In the genomic region with DNA sequence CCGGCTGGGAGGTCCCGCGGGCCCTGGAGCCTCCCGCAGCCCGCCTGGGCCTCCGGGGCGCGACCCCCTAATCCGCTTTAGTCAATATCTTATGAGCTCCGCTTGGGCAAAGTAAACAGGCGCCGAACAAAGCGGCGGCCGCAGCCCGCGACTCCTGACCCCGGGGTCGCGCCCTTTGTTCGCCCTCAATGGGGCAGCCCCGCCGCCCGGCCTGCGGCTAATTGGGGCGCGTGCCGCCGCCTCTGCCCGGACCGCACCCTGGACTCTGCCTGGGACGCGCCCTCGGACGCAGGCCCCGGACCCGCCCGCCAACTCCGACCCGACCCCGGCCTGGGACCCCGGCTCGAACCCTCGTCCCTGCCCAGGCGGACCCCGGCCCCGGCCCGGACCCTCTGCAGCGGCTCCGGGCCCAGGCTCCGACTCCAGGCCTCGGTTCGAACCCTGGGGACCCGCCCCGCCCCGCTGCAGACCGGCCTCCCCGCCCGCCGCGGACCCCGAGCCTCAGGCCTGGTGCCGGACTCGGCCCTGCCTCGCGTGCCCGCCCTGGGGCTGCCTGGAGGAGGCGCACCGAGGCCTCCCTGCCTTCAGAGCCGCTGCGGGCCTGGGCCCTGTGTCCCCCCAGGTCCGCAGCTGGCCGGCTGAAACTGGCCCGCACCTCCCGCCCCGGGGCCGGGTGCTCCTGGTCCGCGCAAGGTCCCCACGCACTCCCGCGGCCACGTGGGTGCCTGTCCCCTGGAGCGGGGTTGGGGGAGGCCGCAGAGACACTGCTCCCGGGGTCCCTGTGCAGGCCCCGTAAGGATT, we compare ENCODE assay signal across 12 cellular contexts.
DNase-seq lines count a peak whose midpoint lies in the region; ATAC-seq, FAIRE-seq and TF ChIP-seq lines count a peak whose summit lies in the region.
"Had no signal": no experiment of that assay in that cellular context is flagged by ENCODE, and none has a peak within 500 bp of the region (broad histone marks: within the 10 kb centered on the region; RNA-seq: fewer than 3 reads in every experiment).

No MANE protein-coding gene starts in this region.

- H3K4me3 ChIP-seq in Peyer's patch, result peak overlapping the region in 2 of 4 donors; percentile 42 to 45
- H3K4me3 ChIP-seq in endothelial cell of umbilical vein (replicated peaks in 1 of 3; ENCODE audit: insufficient read depth in 1 of 3, low read depth in 1 of 3, low read length in 3 of 3), result peak overlapping the region in 2 of 3 experiments; percentile 15 to 57
- H3K4me3 ChIP-seq in right lobe of liver, result peak overlapping the region; percentile 12 to 63 (median 32)
- H3K4me3 ChIP-seq in stomach smooth muscle (ENCODE audit: low read length in 2 of 2), result no peak overlapping the region
- H3K4me3 ChIP-seq: lung had no signal

- peak overlapping the region; percentile 64 for H3K9ac ChIP-seq in endothelial cell of umbilical vein (replicated peaks; ENCODE audit: extremely low read depth, insufficient read depth, low read length)
- no peak overlapping the region for H3K9ac ChIP-seq in stomach smooth muscle (ENCODE audit: low read length in 2 of 2)

- intact Hi-C loops in endothelial cell of umbilical vein (cut with micrococcal nuclease) (loop anchor here (2.0 kb wide), 1 partner anchor 17 kb away; no protein-coding TSS in a partner anchor), right lobe of liver (cut with DNase I) (no loop called here)

- FAIRE-seq in endothelial cell of umbilical vein (lab: Jason Lieb, UNC), result no peak
- FAIRE-seq: HTR-8/SVneo had no signal

- H4K20me1 ChIP-seq in endothelial cell of umbilical vein (replicated peaks; ENCODE audit: control insufficient read depth, extremely low read depth, insufficient read depth, low read length), result no peaks in the 10 kb centered on the region

- H3K36me3 ChIP-seq in Peyer's patch (no peaks in the 10 kb centered on the region), endothelial cell of umbilical vein (ENCODE audit: control insufficient read depth in 2 of 2, extremely low read depth in 1 of 2, insufficient read depth in 2 of 2, low read length in 2 of 2) (no peaks in the 10 kb centered on the region), right lobe of liver (no peaks in the 10 kb centered on the region), stomach smooth muscle (ENCODE audit: control insufficient read depth in 2 of 2, insufficient read depth in 2 of 2, low read length in 2 of 2) (no peaks in the 10 kb centered on the region)

- peak in 2 of 3 donors; percentile 58 to 80 for DNase-seq in Peyer's patch
- DNase-seq in endothelial cell of umbilical vein (ENCODE audit: low read depth, low spot score), result no peak
- DNase-seq in right lobe of liver, result peak; percentile 65 to 85 (median 72)
- DNase-seq in cerebellum (ENCODE audit: low spot score), result no peak
- no peak for DNase-seq in stimulated activated CD4-positive, alpha-beta T cell treated with anti-CD3 and anti-CD28 coated beads, Interleukin-2, amount 100 ng/mL, for 24 hours
- no peak for DNase-seq in KBM-7
- DNase-seq in NK-92 treated with Interleukin-12 subunit alpha and Interleukin-12 subunit beta, amount 100 ng/mL, for 24 hours (lab: John Stamatoyannopoulos, UW), result no peak
- DNase-seq: activated CD4-positive, alpha-beta T cell treated with anti-CD3 and anti-CD28 coated beads for 48 hours had no signal

- POLR2A ChIA-PET in endothelial cell of umbilical vein (lab: Charles Lee), result no interaction called here

- H3K9me1 ChIP-seq in endothelial cell of umbilical vein (replicated peaks; ENCODE audit: control insufficient read depth, extremely low read depth, insufficient read depth, low read length), result no peaks in the 10 kb centered on the region

- H3K27ac ChIP-seq in Peyer's patch (peak overlapping the region; percentile 8 to 100 (median 73)), endothelial cell of umbilical vein (ENCODE audit: insufficient read depth, low read depth, low read length) (peak overlapping the region; percentile 53), right lobe of liver (peak overlapping the region; percentile 43 to 81 (median 70)), stomach smooth muscle (ENCODE audit: low read length) (peak overlapping the region; percentile 99)

- peak; percentile 46 to 86 (median 79) for ATAC-seq in right lobe of liver
- ATAC-seq: activated naive CD4-positive, alpha-beta T cell treated with anti-CD3 and anti-CD28 coated beads, Interleukin-2, amount 50 U/mL, for 72 hours had no signal

- no peaks in the 10 kb centered on the region for H3K27me3 ChIP-seq in Peyer's patch
- no peaks in the 10 kb centered on the region for H3K27me3 ChIP-seq in endothelial cell of umbilical vein (ENCODE audit: control insufficient read depth in 2 of 2, insufficient read depth in 2 of 2, low read length in 2 of 2)
- no peaks in the 10 kb centered on the region for H3K27me3 ChIP-seq in right lobe of liver
- no peaks in the 10 kb centered on the region for H3K27me3 ChIP-seq in stomach smooth muscle (ENCODE audit: control insufficient read depth in 1 of 2, insufficient read depth in 2 of 2, low read length in 2 of 2)

- dilution Hi-C loops in endothelial cell of umbilical vein (cut with MboI; ENCODE audit: extremely low pct_ligation_motif_present, low sequenced_read_pairs), result no loop called here

- H3K4me2 ChIP-seq in endothelial cell of umbilical vein (ENCODE audit: insufficient read depth, low read length), result peak overlapping the region; percentile 88

- CTCF ChIA-PET in endothelial cell of umbilical vein (lab: Charles Lee), result interaction anchor here (1.2 to 1.4 kb wide), 3 partner anchors 8 to 65 kb away, joined by 3 to 4 read pairs (median 3); no protein-coding TSS in a partner anchor

- H3K79me2 ChIP-seq in endothelial cell of umbilical vein (ENCODE audit: control insufficient read depth, insufficient read depth, low read length), result peaks cover 84% of the 10 kb centered on the region

- WGBS in right lobe of liver (ENCODE audit: insufficient coverage, low coverage, low lambda C conversion rate, missing lambda C conversion rate), result 80% methylated on average over 1 of the region's 87 CpGs

- no peak for TF ChIP-seq POLR2A in Peyer's patch (IDR thresholded peaks at IDR 0.05)
- no peak for TF ChIP-seq POLR2A in endothelial cell of umbilical vein (IDR thresholded peaks at IDR 0.05; ENCODE audit: low read depth, low read length)
- no peak for TF ChIP-seq POLR2A in right lobe of liver (IDR thresholded peaks at IDR 0.05)

- no TSS peak for BruUV-seq in endothelial cell of umbilical vein (replicated peaks; lab: Mats Ljungman, UMichigan)

- H3K4me1 ChIP-seq in Peyer's patch (peaks cover 0 to 61% (median 15%) of the 10 kb centered on the region in 4 donors), endothelial cell of umbilical vein (ENCODE audit: control insufficient read depth, extremely low read depth, insufficient read depth, low read length) (peaks cover 37% of the 10 kb centered on the region), right lobe of liver (peaks cover 0 to 20% (median 14%) of the 10 kb centered on the region in 4 donors), stomach smooth muscle (ENCODE audit: control insufficient read depth, insufficient read depth, low read length) (peaks cover 64% of the 10 kb centered on the region)

- TF ChIP-seq CTCF in Peyer's patch (IDR thresholded peaks at IDR 0.05), result no peak
- no peak for TF ChIP-seq CTCF in endothelial cell of umbilical vein (IDR thresholded peaks at IDR 0.05; ENCODE audit: extremely low read depth in 1 of 2, insufficient read depth in 1 of 2, low read depth in 1 of 2, low read length in 2 of 2)
- no peak for TF ChIP-seq CTCF in right lobe of liver (IDR thresholded peaks at IDR 0.05)

- no peaks in the 10 kb centered on the region for H3K9me3 ChIP-seq in Peyer's patch
- H3K9me3 ChIP-seq in endothelial cell of umbilical vein (replicated peaks; ENCODE audit: control insufficient read depth, insufficient read depth, low read length), result no peaks in the 10 kb centered on the region
- no peaks in the 10 kb centered on the region for H3K9me3 ChIP-seq in right lobe of liver
- no peaks in the 10 kb centered on the region for H3K9me3 ChIP-seq in stomach smooth muscle (ENCODE audit: control insufficient read depth in 2 of 2, low read length in 2 of 2)

- in situ Hi-C loops in KBM-7 (cut with MboI; ENCODE audit: low pct_unique_long_range_greater_than_20kb, low sequenced_read_pairs), result no loop called here

- peak overlapping the region; percentile 39 for H2AFZ ChIP-seq in endothelial cell of umbilical vein (ENCODE audit: low read depth, low read length)

TF ChIP-seq in endothelial cell of umbilical vein, 7 proteins besides CTCF, POLR2A, EP300 and RAD21:
- TF ChIP-seq MYC (IDR thresholded peaks at IDR 0.05; ENCODE audit: low read depth, low read length) (no peak), POLR2AphosphoS5 (IDR thresholded peaks at IDR 0.05; ENCODE audit: insufficient read depth, low read depth, low read length) (no peak), JUN (IDR thresholded peaks at IDR 0.05; ENCODE audit: borderline replicate concordance, insufficient read depth, insufficient read length, low read depth) (no peak), EZH2 (IDR thresholded peaks at IDR 0.05; ENCODE audit: borderline replicate concordance, low read depth, low read length, severe bottlenecking) (no peak), GATA2 (IDR thresholded peaks at IDR 0.05; ENCODE audit: insufficient read depth, insufficient read length, low read depth, low read length) (no peak), FOS (IDR thresholded peaks at IDR 0.05; ENCODE audit: borderline replicate concordance, insufficient read depth, low read length) (no peak)
- TF ChIP-seq, protein P1, sequence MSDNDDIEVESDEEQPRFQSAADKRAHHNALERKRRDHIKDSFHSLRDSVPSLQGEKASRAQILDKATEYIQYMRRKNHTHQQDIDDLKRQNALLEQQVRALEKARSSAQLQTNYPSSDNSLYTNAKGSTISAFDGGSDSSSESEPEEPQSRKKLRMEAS (IDR thresholded peaks at IDR 0.05; ENCODE audit: insufficient read depth, insufficient read length), result no peak

Comparison
In these comparisons a context has a peak if more than half of its experiments do, and no peak if none do; other contexts are left out.
1. DNase-seq: peak in Peyer's patch (2 of 3) and right lobe of liver (3 of 3); none in endothelial cell of umbilical vein (single experiment), cerebellum (single experiment), stimulated activated CD4-positive, alpha-beta T cell treated with anti-CD3 and anti-CD28 coated beads, Interleukin-2, amount 100 ng/mL, for 24 hours (0 of 2), KBM-7 (single experiment) and NK-92 treated with Interleukin-12 subunit alpha and Interleukin-12 subunit beta, amount 100 ng/mL, for 24 hours (single experiment).
2. H3K4me3 ChIP-seq: peak in endothelial cell of umbilical vein (2 of 3) and right lobe of liver (3 of 3); none in stomach smooth muscle (0 of 2).
3. Peak in every context shown above with its lines, with median percentiles within 50 percentile points of each other: H3K27ac ChIP-seq.